8 cellular contexts compared by ENCODE assay signal in genomic region chr14:61080591-61081010, GRCh38.
DNase-seq lines count a peak whose midpoint lies in the region; ATAC-seq lines count a peak whose summit lies in the region.

No MANE protein-coding gene starts in this region.

- ATAC-seq in GM21619 (IDR thresholded peaks at IDR 0.05; ENCODE audit: unreplicated experiment) (peak; percentile 92), HG03571 (IDR thresholded peaks at IDR 0.05; ENCODE audit: unreplicated experiment) (peak; percentile 61), GM19324 (IDR thresholded peaks at IDR 0.05; ENCODE audit: low FRiP score, unreplicated experiment) (no peak)

- DNase-seq in GM04504 (ENCODE audit: low read depth), result peak; percentile 95
- peak; percentile 86 for DNase-seq in fibroblast of the conjunctiva (ENCODE audit: low read depth)
- DNase-seq in NCI-H2227 treated with DMSO at 0.1 percent for 48 hours (lab: John Stamatoyannopoulos, UW), result no peak
- DNase-seq in DMS153 treated with DMSO at 0.1 percent for 48 hours (lab: John Stamatoyannopoulos, UW; ENCODE audit: unreplicated experiment), result no peak
- no peak for DNase-seq in cerebellum (ENCODE audit: low spot score)

Comparison
In these comparisons a context has a peak if more than half of its experiments do, and no peak if none do; other contexts are left out.
1. DNase-seq: peak in GM04504 (single experiment) and fibroblast of the conjunctiva (single experiment); none in NCI-H2227 treated with DMSO at 0.1 percent for 48 hours (single experiment), DMS153 treated with DMSO at 0.1 percent for 48 hours (single experiment) and cerebellum (single experiment).